ENCODE assay signal across 9 cellular contexts in the genomic region with DNA sequence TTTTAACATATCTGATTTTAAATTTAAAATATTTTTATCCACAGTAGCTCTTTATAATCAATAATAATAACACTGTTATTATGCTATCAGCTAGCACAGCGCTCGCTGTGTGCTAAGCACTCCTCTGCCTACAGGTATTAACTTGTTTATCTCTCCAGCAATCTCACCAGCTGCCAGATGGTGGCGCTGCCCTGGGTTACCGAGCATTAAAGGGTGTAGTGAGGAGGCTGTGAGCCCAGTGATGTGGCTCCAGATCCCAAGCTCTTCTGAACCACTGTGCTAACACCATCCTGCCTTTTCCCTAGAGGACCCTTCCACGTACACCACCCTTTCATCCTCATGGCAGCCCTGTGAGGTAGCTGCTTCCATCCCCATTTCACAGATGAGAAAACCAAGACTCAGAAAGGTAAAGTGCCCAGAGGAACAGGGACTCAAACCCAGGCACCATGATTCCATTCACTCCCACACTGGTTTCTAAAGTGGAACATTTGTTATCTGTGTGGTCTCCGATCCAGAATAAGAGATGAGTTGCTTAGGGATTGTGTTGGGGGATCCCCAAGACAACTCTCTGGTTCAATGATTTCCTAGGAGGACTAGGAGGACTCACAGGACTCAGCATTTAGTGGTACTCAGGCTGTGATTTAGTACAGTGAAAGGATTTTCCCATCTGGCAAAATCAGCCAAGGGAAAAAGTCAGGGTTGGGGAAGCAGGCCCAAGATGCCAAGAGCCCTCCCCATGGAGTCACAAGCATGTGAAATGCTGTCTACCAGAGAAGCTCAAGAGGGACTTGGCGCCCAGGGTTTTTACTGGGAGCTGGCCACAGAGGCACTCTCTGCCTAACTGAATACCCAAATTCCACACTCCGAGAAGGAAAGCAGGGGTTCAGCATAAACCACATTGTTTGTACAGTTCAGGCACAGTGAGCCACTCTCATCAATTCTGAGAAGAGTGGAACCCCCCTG. TPM values are rescaled to one million over a fixed set of nuclear protein-coding genes. Genes with fewer than 3 reads are reported as not detected.
DNase-seq lines count a peak whose midpoint lies in the region; ATAC-seq and TF ChIP-seq lines count a peak whose summit lies in the region.
"Had no signal": no experiment of that assay in that cellular context is flagged by ENCODE, and none has a peak within 500 bp of the region (broad histone marks: within the 10 kb centered on the region; RNA-seq: fewer than 3 reads in every experiment).

No MANE protein-coding gene starts in this region.

- H3K4me3 ChIP-seq in testis = no peak overlapping the region

- DNase-seq in NCI-H2171 treated with DMSO at 0.1 percent for 48 hours (lab: John Stamatoyannopoulos, UW) (peak; percentile 28), NCI-H2171 (lab: John Stamatoyannopoulos, UW) (no peak), T-helper 9 cell (peak; percentile 19), germinal center (ENCODE audit: low spot score) (peak; percentile 16), testis (peak; percentile 72), middle frontal gyrus (ENCODE audit: extremely low spot score, low spot score) (no peak)

- no peak for TF ChIP-seq POLR2A in testis (IDR thresholded peaks at IDR 0.05)

- H3K9me3 ChIP-seq in testis = no peaks in the 10 kb centered on the region

- no peaks in the 10 kb centered on the region for H3K4me1 ChIP-seq in testis

- H3K27ac ChIP-seq in testis = no peak overlapping the region

- no peaks in the 10 kb centered on the region for H3K27me3 ChIP-seq in testis

- peak in 1 of 3 experiments; percentile 54 for TF ChIP-seq CTCF in testis (IDR thresholded peaks at IDR 0.05)

- WGBS in testis, 2 donors = 67 to 69% methylated on average over 8 of the region's 8 CpGs

- no peaks in the 10 kb centered on the region for H3K36me3 ChIP-seq in testis (ENCODE audit: low read depth, missing control alignments)

- peak; percentile 49 for ATAC-seq in HG03520 (IDR thresholded peaks at IDR 0.05; ENCODE audit: unreplicated experiment)
- ATAC-seq in GM19463 (IDR thresholded peaks at IDR 0.05; ENCODE audit: unreplicated experiment) = no peak

- intact Hi-C loops in testis (cut with DNase I; ENCODE audit: low total_unique reads) = no loop called here

RNA-seq across cellular contexts. Expression of a gene that starts 7.0 kb away (rescaled TPM):
- total RNA-seq in testis = 10 to 100 TPM; 18.0 to 18.4 TPM
- 5.8 TPM for polyA plus RNA-seq in testis (ENCODE audit: insufficient read depth, low read depth, low replicate concordance)
- total RNA-seq: CD4-positive, alpha-beta memory T cell had no signal
- polyA plus RNA-seq: CD4-positive, alpha-beta memory T cell had no signal

RNA-seq across cellular contexts. Expression of a gene that starts 24.8 kb away (rescaled TPM):
- total RNA-seq in testis = 10 to 100 TPM; 42.4 to 71.7 TPM
- polyA plus RNA-seq in testis (ENCODE audit: insufficient read depth, low read depth, low replicate concordance) = 42.2 TPM

Comparison
In these comparisons a context has a peak if more than half of its experiments do, and no peak if none do; other contexts are left out.
1. DNase-seq: peak in NCI-H2171 treated with DMSO at 0.1 percent for 48 hours (single experiment), T-helper 9 cell (single experiment), germinal center (single experiment) and testis (single experiment); none in NCI-H2171 (single experiment) and middle frontal gyrus (single experiment).